In the genomic region with DNA sequence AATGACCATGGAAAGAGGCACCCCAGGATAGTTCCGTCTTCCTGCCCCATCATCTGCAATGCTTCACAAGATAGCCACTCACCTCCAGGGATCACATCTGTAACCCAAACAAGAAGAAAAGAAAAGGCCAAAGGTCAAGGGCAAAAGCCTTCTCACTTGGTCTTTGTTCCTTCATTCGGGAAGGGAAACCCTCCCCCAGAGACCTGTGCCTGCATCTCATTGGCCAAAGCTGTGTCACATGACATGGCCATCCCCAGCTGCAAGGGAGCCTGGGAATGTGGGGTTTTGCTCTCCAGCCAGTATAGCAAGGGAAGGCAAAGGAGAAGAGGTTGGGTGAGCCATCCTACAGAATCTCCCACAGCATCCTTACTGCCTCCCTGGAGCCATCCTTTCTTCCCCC, we compare ENCODE assay signal across 16 cellular contexts.
"Had no signal": no experiment of that assay in that cellular context is flagged by ENCODE, and none has a peak within 500 bp of the region (broad histone marks: within the 10 kb centered on the region; RNA-seq: fewer than 3 reads in every experiment).

No MANE protein-coding gene starts in this region.

- H3K9me3 ChIP-seq: ascending aorta, stomach, suprapubic skin, tibial nerve had no signal

- H3K36me3 ChIP-seq: ascending aorta, brain microvascular endothelial cell, stomach, suprapubic skin, tibial nerve had no signal

- H3K4me3 ChIP-seq: ascending aorta, smooth muscle cell, stomach, suprapubic skin, tibial nerve had no signal

- H3K27me3 ChIP-seq: ascending aorta, brain microvascular endothelial cell, foreskin keratinocyte, stomach, suprapubic skin, tibial nerve had no signal

- DNase-seq: activated CD4-positive, alpha-beta T cell treated with anti-CD3 and anti-CD28 coated beads, Interleukin-2, amount 10 ng/mL, durations not matched to agents 24 days and 14 days; activated CD8-positive, alpha-beta memory T cell treated with anti-CD3 and anti-CD28 coated beads, Interleukin-2, amount 10 ng/mL, durations not matched to agents 7 days and 5 days; activated CD8-positive, alpha-beta T cell treated with anti-CD3 and anti-CD28 coated beads for 36 hours; activated T-cell treated with anti-CD3 and anti-CD28 coated beads for 4 hours; brain microvascular endothelial cell; central memory CD4-positive, alpha-beta T cell; effector memory CD4-positive, alpha-beta T cell; foreskin keratinocyte; left cardiac atrium; stimulated activated CD4-positive, alpha-beta T cell treated with anti-CD3 and anti-CD28 coated beads, Interleukin-15, amount 100 ng/mL, for 24 hours; stomach had no signal

- H3K27ac ChIP-seq: ascending aorta, brain microvascular endothelial cell, foreskin keratinocyte, parathyroid adenoma, stomach, suprapubic skin, tibial nerve had no signal

- H3K4me1 ChIP-seq: ascending aorta, foreskin keratinocyte, parathyroid adenoma, stomach, suprapubic skin, tibial nerve had no signal
